ENCODE assay signal across 1 cellular context in the genomic region with DNA sequence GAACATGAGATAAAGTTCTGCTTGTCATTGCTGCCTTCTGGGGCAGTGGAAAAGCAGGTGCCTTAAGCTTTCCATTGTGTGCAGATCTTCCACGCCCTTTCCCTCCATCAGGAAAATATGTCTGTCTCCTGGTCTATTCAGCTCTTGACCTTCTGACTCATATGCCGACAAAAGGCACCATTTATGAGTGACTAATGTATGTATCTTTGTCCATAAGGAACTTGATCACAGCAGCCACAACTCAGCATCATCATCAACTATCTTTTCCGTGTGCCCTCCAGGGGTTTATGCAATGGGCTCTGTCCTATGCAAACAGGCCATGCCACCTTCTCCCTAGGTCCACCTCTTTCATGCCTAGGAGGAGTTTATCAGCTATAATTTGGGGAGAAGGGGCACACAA.
TF ChIP-seq lines count a peak whose summit lies in the region.

No MANE protein-coding gene starts in this region.

TF ChIP-seq in WTC11, 78 proteins besides CTCF, POLR2A, EP300 and RAD21 (continued from another document):
- TF ChIP-seq, protein P1, sequence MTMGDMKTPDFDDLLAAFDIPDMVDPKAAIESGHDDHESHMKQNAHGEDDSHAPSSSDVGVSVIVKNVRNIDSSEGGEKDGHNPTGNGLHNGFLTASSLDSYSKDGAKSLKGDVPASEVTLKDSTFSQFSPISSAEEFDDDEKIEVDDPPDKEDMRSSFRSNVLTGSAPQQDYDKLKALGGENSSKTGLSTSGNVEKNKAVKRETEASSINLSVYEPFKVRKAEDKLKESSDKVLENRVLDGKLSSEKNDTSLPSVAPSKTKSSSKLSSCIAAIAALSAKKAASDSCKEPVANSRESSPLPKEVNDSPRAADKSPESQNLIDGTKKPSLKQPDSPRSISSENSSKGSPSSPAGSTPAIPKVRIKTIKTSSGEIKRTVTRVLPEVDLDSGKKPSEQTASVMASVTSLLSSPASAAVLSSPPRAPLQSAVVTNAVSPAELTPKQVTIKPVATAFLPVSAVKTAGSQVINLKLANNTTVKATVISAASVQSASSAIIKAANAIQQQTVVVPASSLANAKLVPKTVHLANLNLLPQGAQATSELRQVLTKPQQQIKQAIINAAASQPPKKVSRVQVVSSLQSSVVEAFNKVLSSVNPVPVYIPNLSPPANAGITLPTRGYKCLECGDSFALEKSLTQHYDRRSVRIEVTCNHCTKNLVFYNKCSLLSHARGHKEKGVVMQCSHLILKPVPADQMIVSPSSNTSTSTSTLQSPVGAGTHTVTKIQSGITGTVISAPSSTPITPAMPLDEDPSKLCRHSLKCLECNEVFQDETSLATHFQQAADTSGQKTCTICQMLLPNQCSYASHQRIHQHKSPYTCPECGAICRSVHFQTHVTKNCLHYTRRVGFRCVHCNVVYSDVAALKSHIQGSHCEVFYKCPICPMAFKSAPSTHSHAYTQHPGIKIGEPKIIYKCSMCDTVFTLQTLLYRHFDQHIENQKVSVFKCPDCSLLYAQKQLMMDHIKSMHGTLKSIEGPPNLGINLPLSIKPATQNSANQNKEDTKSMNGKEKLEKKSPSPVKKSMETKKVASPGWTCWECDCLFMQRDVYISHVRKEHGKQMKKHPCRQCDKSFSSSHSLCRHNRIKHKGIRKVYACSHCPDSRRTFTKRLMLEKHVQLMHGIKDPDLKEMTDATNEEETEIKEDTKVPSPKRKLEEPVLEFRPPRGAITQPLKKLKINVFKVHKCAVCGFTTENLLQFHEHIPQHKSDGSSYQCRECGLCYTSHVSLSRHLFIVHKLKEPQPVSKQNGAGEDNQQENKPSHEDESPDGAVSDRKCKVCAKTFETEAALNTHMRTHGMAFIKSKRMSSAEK (CRISPR knock-in tag; IDR thresholded peaks at IDR 0.05; ENCODE audit: borderline replicate concordance) = no peak
- no peak for TF ChIP-seq KAT7 (CRISPR knock-in tag; IDR thresholded peaks at IDR 0.05; ENCODE audit: borderline replicate concordance)
- no peak for TF ChIP-seq RELA (CRISPR knock-in tag; IDR thresholded peaks at IDR 0.05; ENCODE audit: borderline replicate concordance)
- no peak for TF ChIP-seq ZBTB21 (CRISPR knock-in tag; IDR thresholded peaks at IDR 0.05; ENCODE audit: borderline replicate concordance)
- TF ChIP-seq, protein P2, sequence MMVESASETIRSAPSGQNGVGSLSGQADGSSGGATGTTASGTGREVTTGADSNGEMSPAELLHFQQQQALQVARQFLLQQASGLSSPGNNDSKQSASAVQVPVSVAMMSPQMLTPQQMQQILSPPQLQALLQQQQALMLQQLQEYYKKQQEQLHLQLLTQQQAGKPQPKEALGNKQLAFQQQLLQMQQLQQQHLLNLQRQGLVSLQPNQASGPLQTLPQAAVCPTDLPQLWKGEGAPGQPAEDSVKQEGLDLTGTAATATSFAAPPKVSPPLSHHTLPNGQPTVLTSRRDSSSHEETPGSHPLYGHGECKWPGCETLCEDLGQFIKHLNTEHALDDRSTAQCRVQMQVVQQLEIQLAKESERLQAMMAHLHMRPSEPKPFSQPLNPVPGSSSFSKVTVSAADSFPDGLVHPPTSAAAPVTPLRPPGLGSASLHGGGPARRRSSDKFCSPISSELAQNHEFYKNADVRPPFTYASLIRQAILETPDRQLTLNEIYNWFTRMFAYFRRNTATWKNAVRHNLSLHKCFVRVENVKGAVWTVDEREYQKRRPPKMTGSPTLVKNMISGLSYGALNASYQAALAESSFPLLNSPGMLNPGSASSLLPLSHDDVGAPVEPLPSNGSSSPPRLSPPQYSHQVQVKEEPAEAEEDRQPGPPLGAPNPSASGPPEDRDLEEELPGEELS (CRISPR knock-in tag; IDR thresholded peaks at IDR 0.05) = no peak
- TF ChIP-seq GRHL2 (CRISPR knock-in tag; IDR thresholded peaks at IDR 0.05; ENCODE audit: insufficient replicate concordance, severe bottlenecking) = no peak
- TF ChIP-seq, protein P3, sequence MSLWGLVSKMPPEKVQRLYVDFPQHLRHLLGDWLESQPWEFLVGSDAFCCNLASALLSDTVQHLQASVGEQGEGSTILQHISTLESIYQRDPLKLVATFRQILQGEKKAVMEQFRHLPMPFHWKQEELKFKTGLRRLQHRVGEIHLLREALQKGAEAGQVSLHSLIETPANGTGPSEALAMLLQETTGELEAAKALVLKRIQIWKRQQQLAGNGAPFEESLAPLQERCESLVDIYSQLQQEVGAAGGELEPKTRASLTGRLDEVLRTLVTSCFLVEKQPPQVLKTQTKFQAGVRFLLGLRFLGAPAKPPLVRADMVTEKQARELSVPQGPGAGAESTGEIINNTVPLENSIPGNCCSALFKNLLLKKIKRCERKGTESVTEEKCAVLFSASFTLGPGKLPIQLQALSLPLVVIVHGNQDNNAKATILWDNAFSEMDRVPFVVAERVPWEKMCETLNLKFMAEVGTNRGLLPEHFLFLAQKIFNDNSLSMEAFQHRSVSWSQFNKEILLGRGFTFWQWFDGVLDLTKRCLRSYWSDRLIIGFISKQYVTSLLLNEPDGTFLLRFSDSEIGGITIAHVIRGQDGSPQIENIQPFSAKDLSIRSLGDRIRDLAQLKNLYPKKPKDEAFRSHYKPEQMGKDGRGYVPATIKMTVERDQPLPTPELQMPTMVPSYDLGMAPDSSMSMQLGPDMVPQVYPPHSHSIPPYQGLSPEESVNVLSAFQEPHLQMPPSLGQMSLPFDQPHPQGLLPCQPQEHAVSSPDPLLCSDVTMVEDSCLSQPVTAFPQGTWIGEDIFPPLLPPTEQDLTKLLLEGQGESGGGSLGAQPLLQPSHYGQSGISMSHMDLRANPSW (CRISPR knock-in tag; conservative IDR thresholded peaks at IDR 0.05; ENCODE audit: low read depth) = no peak
- TF ChIP-seq SOX15 (CRISPR knock-in tag; IDR thresholded peaks at IDR 0.05) = no peak
- no peak for TF ChIP-seq HMGA2 (CRISPR knock-in tag; IDR thresholded peaks at IDR 0.05)
- no peak for TF ChIP-seq IRF2 (CRISPR knock-in tag; IDR thresholded peaks at IDR 0.05; ENCODE audit: borderline replicate concordance, low read depth)
